In the genomic region with DNA sequence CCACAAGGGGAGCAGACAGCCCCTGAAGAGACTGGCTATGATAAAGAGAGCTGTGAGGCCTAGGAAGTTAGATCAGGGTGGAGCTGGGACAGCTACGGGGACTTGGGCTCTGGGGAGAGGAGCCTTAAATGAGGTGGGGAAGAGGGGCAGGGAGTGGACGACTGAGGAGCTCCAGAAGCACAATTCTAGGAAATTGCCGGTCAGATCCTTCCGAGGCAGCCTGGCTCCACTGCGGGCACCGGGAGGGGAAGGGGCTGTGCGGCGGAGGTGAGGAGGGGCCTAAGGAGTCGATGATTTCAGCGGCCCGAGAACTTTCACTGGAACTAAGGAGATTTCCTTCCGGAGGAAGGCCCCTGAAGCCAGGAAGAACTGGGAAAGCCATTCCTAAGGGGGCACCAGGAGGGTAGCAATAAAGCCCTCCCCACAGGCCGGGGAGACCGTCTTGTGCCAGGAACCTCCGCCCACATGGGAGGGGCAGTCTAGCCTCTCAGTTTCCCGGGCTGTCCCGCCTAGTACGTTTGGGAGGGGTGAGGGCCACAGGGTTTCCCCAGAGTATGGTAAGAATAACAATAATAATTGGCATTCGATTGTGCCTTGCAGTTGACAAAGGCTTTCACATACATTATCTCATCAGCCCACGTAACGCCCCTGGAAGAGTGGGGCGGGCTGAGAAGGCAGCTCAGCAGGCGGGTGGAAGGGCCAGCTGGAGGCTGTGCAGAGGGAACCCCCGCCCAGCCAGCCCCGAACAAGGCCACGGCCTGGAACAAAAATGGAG, we compare ENCODE assay signal across 8 cellular contexts. TPM values are rescaled to one million over a fixed set of nuclear protein-coding genes. Genes with fewer than 3 reads are reported as not detected.
A peak's percentile ranks its signal among the peaks of the same experiment; 100 is the strongest.
DNase-seq lines count a peak whose midpoint lies in the region; ATAC-seq and TF ChIP-seq lines count a peak whose summit lies in the region.

No MANE protein-coding gene starts in this region.

- POLR2A ChIA-PET in PC-3 (lab: Charles Lee; ENCODE audit: unreplicated experiment) = no interaction called here

- H3K79me2 ChIP-seq in PC-3 (ENCODE audit: low read length) = no peaks in the 10 kb centered on the region

- no peak for TF ChIP-seq POLR2A in esophagus squamous epithelium (IDR thresholded peaks at IDR 0.05)

- no peaks in the 10 kb centered on the region for H3K27me3 ChIP-seq in PC-3 (ENCODE audit: low read length)
- no peaks in the 10 kb centered on the region for H3K27me3 ChIP-seq in esophagus squamous epithelium
- H3K27me3 ChIP-seq in mucosa of rectum (ENCODE audit: control insufficient read depth in 2 of 2, insufficient read depth in 2 of 2, low read length in 2 of 2) = no peaks in the 10 kb centered on the region
- H3K27me3 ChIP-seq in tibial artery = no peaks in the 10 kb centered on the region

- H3K9me3 ChIP-seq in PC-3 (ENCODE audit: low read length) (no peaks in the 10 kb centered on the region), esophagus squamous epithelium (no peaks in the 10 kb centered on the region), mucosa of rectum (ENCODE audit: control insufficient read depth in 2 of 2, low read length in 2 of 2) (no peaks in the 10 kb centered on the region), tibial artery (no peaks in the 10 kb centered on the region)

- H3K9ac ChIP-seq in PC-3 (ENCODE audit: low read length) = no peak overlapping the region
- no peak overlapping the region for H3K9ac ChIP-seq in mucosa of rectum (ENCODE audit: low read depth in 1 of 2, low read length in 2 of 2)

- intact Hi-C loops in PC-3 (cut with micrococcal nuclease) = no loop called here
- intact Hi-C loops in esophagus squamous epithelium (cut with DNase I) = no loop called here
- intact Hi-C loops in tibial artery (cut with DNase I; ENCODE audit: low total_unique reads) = no loop called here

- DNase-seq in PC-3 (no peak), esophagus squamous epithelium (lab: John Stamatoyannopoulos, UW) (no peak), tibial artery (peak; percentile 80 to 91), activated T-cell treated with anti-CD3 and anti-CD28 coated beads for 4 hours (no peak), GF-D8 (lab: John Stamatoyannopoulos, UW) (no peak)

- ATAC-seq in PC-3 (no peak), HG03108 (IDR thresholded peaks at IDR 0.05; ENCODE audit: unreplicated experiment) (no peak), HG02973 (IDR thresholded peaks at IDR 0.05; ENCODE audit: unreplicated experiment) (no peak)

- H3F3A ChIP-seq in PC-3 (ENCODE audit: low read length, unreplicated experiment) = no peaks in the 10 kb centered on the region

- no peak overlapping the region for H3K27ac ChIP-seq in PC-3 (ENCODE audit: low read length)
- H3K27ac ChIP-seq in esophagus squamous epithelium = peak overlapping the region; percentile 63 to 94 (median 84)
- H3K27ac ChIP-seq in mucosa of rectum (ENCODE audit: low read depth in 2 of 2, low read length in 2 of 2) = peak overlapping the region; percentile 19 to 29
- H3K27ac ChIP-seq in tibial artery = peak overlapping the region; percentile 86 to 94

- CTCF ChIA-PET in PC-3 (lab: Charles Lee) = interaction anchor here (0.6 kb wide), 1 partner anchor 180 kb away, joined by 5 read pairs; no protein-coding TSS in a partner anchor

- H3K4me1 ChIP-seq in PC-3 (ENCODE audit: insufficient read depth, low read length) (peaks cover 13% of the 10 kb centered on the region), esophagus squamous epithelium (peaks cover 8 to 26% (median 26%) of the 10 kb centered on the region in 3 donors), mucosa of rectum (ENCODE audit: control insufficient read depth in 2 of 2, insufficient read depth in 2 of 2, low read length in 2 of 2) (no peaks in the 10 kb centered on the region), tibial artery (peaks cover 0 to 30% (median 19%) of the 10 kb centered on the region in 4 donors)

- H3K4me3 ChIP-seq in PC-3 (ENCODE audit: low read length) = no peak overlapping the region
- peak overlapping the region in 2 of 4 donors; percentile 18 to 36 for H3K4me3 ChIP-seq in esophagus squamous epithelium
- peak overlapping the region in 1 of 2 donors; percentile 26 for H3K4me3 ChIP-seq in mucosa of rectum (ENCODE audit: low read length in 2 of 2)
- H3K4me3 ChIP-seq in tibial artery = peak overlapping the region; percentile 7 to 31

- H2AFZ ChIP-seq in PC-3 (ENCODE audit: low read length) = peak overlapping the region; percentile 69

- H4K20me1 ChIP-seq in PC-3 (ENCODE audit: low read length) = no peaks in the 10 kb centered on the region

- no TSS peak for BruUV-seq in PC-3 (replicated peaks; lab: Mats Ljungman, UMichigan)

- no peak overlapping the region for H3K4me2 ChIP-seq in PC-3 (ENCODE audit: low read length)

- 39 to 48% methylated on average over 20 to 24 of the region's 26 CpGs for WGBS in esophagus squamous epithelium, 2 donors

- TF ChIP-seq CTCF in PC-3 (conservative IDR thresholded peaks at IDR 0.05; ENCODE audit: low read depth, low read length) (no peak), esophagus squamous epithelium (IDR thresholded peaks at IDR 0.05) (no peak), tibial artery (IDR thresholded peaks at IDR 0.05) (no peak)

- H3K36me3 ChIP-seq in PC-3 (ENCODE audit: low read depth, low read length) (no peaks in the 10 kb centered on the region), esophagus squamous epithelium (no peaks in the 10 kb centered on the region), mucosa of rectum (ENCODE audit: control insufficient read depth in 2 of 2, insufficient read depth in 2 of 2, low read length in 2 of 2) (no peaks in the 10 kb centered on the region), tibial artery (peaks cover 0 to 7% (median 0%) of the 10 kb centered on the region in 3 donors)

- no peaks in the 10 kb centered on the region for H3K9me2 ChIP-seq in PC-3 (replicated peaks; ENCODE audit: low read length)

RNA-seq across cellular contexts. Expression of a gene that starts 19.6 kb away (rescaled TPM):
- total RNA-seq in PC-3 (2014; rRNA removed) (0.46 and 0.84 TPM in 2 replicates), esophagus squamous epithelium (10 to 100 TPM in 2 of 4 donors, 1 to 10 TPM in 2; 1.8 to 15.6 (median 6.4) TPM)

RNA-seq across cellular contexts. Expression of a gene that starts 27.3 kb away (rescaled TPM):
- total RNA-seq in PC-3 (2014; rRNA removed) (398 and 439 TPM in 2 replicates), esophagus squamous epithelium (100 to 1,000 TPM in 3 of 4 donors, 10 to 100 TPM in 1; 78.0 to 166 (median 130) TPM)

RNA-seq across cellular contexts. Expression of a gene that starts 29.8 kb away (rescaled TPM):
- total RNA-seq in PC-3 (2014; rRNA removed) = 46.5 and 57.4 TPM in 2 replicates
- 10 to 100 TPM; 24.6 to 27.9 (median 26.2) TPM for total RNA-seq in esophagus squamous epithelium

RNA-seq across cellular contexts. Expression of a gene that starts 39.6 kb away (rescaled TPM):
- total RNA-seq in PC-3 (2014; rRNA removed) (46.4 and 82.0 TPM in 2 replicates), esophagus squamous epithelium (10 to 100 TPM; 39.9 to 61.2 (median 51.1) TPM)

Comparison
In these comparisons a context has a peak if more than half of its experiments do, and no peak if none do; other contexts are left out.
1. DNase-seq: peak in tibial artery (2 of 2); none in PC-3 (single experiment), esophagus squamous epithelium (single experiment), activated T-cell treated with anti-CD3 and anti-CD28 coated beads for 4 hours (single experiment) and GF-D8 (single experiment).